In the genomic region with DNA sequence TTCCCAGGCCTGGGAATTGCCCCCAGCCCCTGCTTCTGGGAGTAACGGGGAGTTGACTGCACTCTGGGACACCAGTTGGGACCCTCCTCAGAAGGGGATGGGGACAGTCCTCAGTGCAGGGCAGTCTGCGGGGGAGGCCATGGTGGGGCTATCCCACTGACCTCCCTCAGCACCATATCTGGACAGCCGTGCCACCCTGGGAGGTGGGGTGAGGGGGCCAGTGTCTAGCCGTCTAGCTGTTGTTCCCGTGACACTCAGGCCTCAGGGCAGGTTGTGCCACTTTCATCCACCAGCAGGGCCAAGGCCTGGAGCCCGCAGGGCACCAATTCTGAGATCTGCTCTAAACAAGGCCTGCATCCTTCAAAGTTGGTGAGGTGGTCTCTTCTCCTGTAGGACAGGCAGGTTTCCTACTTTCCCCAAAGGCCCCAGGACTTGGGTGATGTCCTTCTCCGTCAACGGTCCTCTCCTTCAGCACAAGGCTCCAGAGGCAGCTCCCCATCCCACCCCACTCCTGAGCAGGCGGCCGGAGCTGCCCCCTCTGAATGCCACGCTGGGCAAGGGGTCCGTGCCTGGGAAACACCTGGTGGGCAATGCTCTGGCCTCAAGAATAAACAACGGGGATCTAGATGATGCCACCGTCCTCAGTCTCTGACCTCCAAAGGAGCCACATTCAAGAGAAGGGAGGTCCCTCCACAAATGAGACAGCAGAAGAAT, we compare ENCODE assay signal across 9 cellular contexts. TPM values are rescaled to one million over a fixed set of nuclear protein-coding genes. Genes with fewer than 3 reads are reported as not detected.
DNase-seq lines count a peak whose midpoint lies in the region; ATAC-seq lines count a peak whose summit lies in the region.
"Had no signal": no experiment of that assay in that cellular context is flagged by ENCODE, and none has a peak within 500 bp of the region (broad histone marks: within the 10 kb centered on the region; RNA-seq: fewer than 3 reads in every experiment).

No MANE protein-coding gene starts in this region.

- peaks cover 51% of the 10 kb centered on the region for H3K4me1 ChIP-seq in SJSA1 (replicated peaks)
- peaks cover 17 to 39% (median 32%) of the 10 kb centered on the region in 3 donors for H3K4me1 ChIP-seq in skeletal muscle tissue (ENCODE audit: control insufficient read depth in 3 of 3, insufficient read depth in 3 of 3, low read length in 3 of 3)

- H3K27ac ChIP-seq in SJSA1 (peak overlapping the region; percentile 99), skeletal muscle tissue (ENCODE audit: low read depth, low read length) (peak overlapping the region; percentile 100)

- H3K36me3 ChIP-seq in SJSA1, result no peaks in the 10 kb centered on the region
- H3K36me3 ChIP-seq in skeletal muscle tissue (ENCODE audit: control insufficient read depth in 3 of 3, insufficient read depth in 3 of 3, low read length in 3 of 3), result no peaks in the 10 kb centered on the region

- H3K4me3 ChIP-seq in GM08714 (ENCODE audit: low read length) (peak overlapping the region; percentile 53; the same call in 1 of the 2 replicates), SJSA1 (no peak overlapping the region), iPS-18c (ENCODE audit: insufficient read depth, low read depth, low read length) (peak overlapping the region; percentile 31), skeletal muscle tissue (ENCODE audit: low read length in 3 of 3) (peak overlapping the region; percentile 83 to 95 (median 93))

- no peak for ATAC-seq in HG03095 (IDR thresholded peaks at IDR 0.05; ENCODE audit: unreplicated experiment)
- ATAC-seq: activated CD4-positive, alpha-beta T cell treated with anti-CD3 and anti-CD28 coated beads for 36 hours had no signal

- DNase-seq in SJSA1 (ENCODE audit: low read depth in 1 of 2, low spot score in 2 of 2), result no peak
- no peak for DNase-seq in HPDE6-E6E7 (ENCODE audit: extremely low spot score)
- no peak for DNase-seq in COLO668 (lab: John Stamatoyannopoulos, UW; ENCODE audit: unreplicated experiment)
- DNase-seq in activated CD4-positive, alpha-beta T cell treated with anti-CD3 and anti-CD28 coated beads, Interleukin-2, amount 50 U/mL, for 4 hours, result no peak
- DNase-seq: activated CD4-positive, alpha-beta T cell treated with anti-CD3 and anti-CD28 coated beads for 36 hours had no signal

- no peaks in the 10 kb centered on the region for H3K9me3 ChIP-seq in SJSA1 (replicated peaks)
- H3K9me3 ChIP-seq in iPS-18c (ENCODE audit: control insufficient read depth, insufficient read depth, low read length), result no peaks in the 10 kb centered on the region
- no peaks in the 10 kb centered on the region for H3K9me3 ChIP-seq in skeletal muscle tissue (ENCODE audit: control insufficient read depth in 3 of 3, low read length in 3 of 3)

- H3K27me3 ChIP-seq in SJSA1 (replicated peaks), result no peaks in the 10 kb centered on the region
- H3K27me3 ChIP-seq in skeletal muscle tissue (ENCODE audit: control insufficient read depth in 3 of 3, insufficient read depth in 3 of 3, low read length in 3 of 3), result no peaks in the 10 kb centered on the region

- H3K9ac ChIP-seq in skeletal muscle tissue (ENCODE audit: low read depth in 1 of 3, low read length in 3 of 3), result peak overlapping the region; percentile 99 to 100 (median 100)

RNA-seq across cellular contexts. Expression of a gene that starts 43.0 kb away (rescaled TPM):
- 971 and 998 TPM in 2 replicates for total RNA-seq in SJSA1 (2014; rRNA removed; shearing (Covaris generic))
- 422 TPM for total RNA-seq in skeletal muscle tissue
